In genomic region chr17:7438656-7439460, GRCh38 we compare ENCODE assay signal across 11 cellular contexts. TPM values are rescaled to one million over a fixed set of nuclear protein-coding genes. Genes with fewer than 3 reads are reported as not detected.
DNase-seq lines count a peak whose midpoint lies in the region; ATAC-seq and TF ChIP-seq lines count a peak whose summit lies in the region.
"Had no signal": no experiment of that assay in that cellular context is flagged by ENCODE, and none has a peak within 500 bp of the region (broad histone marks: within the 10 kb centered on the region; RNA-seq: fewer than 3 reads in every experiment).

No MANE protein-coding gene starts in this region.

- H3K27me3 ChIP-seq in GM06990 (replicated peaks; ENCODE audit: control insufficient read depth, insufficient read depth, low read length): no peaks in the 10 kb centered on the region
- no peaks in the 10 kb centered on the region for H3K27me3 ChIP-seq in esophagus (ENCODE audit: control insufficient read depth in 1 of 2, insufficient read depth in 2 of 2, low read length in 2 of 2)
- no peaks in the 10 kb centered on the region for H3K27me3 ChIP-seq in psoas muscle (ENCODE audit: insufficient read depth in 3 of 3, low read length in 2 of 3)

- ATAC-seq in psoas muscle: no peak

- WGBS in esophagus, 2 donors: 45 to 49% methylated on average over 11 of the region's 11 CpGs
- WGBS in psoas muscle, 3 donors: 49 to 66% (median 53%) methylated on average over 11 of the region's 11 CpGs

- H3K9me3 ChIP-seq in SK-N-MC (ENCODE audit: low read depth, low read length): no peaks in the 10 kb centered on the region
- H3K9me3 ChIP-seq in esophagus (ENCODE audit: control insufficient read depth in 2 of 2, insufficient read depth in 1 of 2, low read depth in 1 of 2, low read length in 1 of 2): no peaks in the 10 kb centered on the region
- H3K9me3 ChIP-seq in psoas muscle: no peaks in the 10 kb centered on the region

- peak overlapping the region; percentile 90 for H3K9ac ChIP-seq in SK-N-MC (ENCODE audit: insufficient read length)

- intact Hi-C loops in psoas muscle (cut with DNase I): loop anchor here (2.0 to 10.0 kb wide), 6 partner anchors 42 to 246 kb away; partner anchors contain the start of genes KCTD11 (in 2 of the 2), SENP3 (in 2 of the 2), SLC35G6 (in 1 of the 2) and TP53 (in 1 of the 2)

- no peak overlapping the region for H3K27ac ChIP-seq in SK-N-MC
- peak overlapping the region; percentile 62 to 65 for H3K27ac ChIP-seq in esophagus (ENCODE audit: low read depth in 2 of 2, low read length in 1 of 2)
- peak overlapping the region; percentile 100 for H3K27ac ChIP-seq in psoas muscle

- peak overlapping the region; percentile 68 for H3K4me3 ChIP-seq in GM06990 (replicated peaks; ENCODE audit: low read depth, low read length)
- H3K4me3 ChIP-seq in SK-N-MC: peak overlapping the region; percentile 93
- peak overlapping the region; percentile 55 to 60 for H3K4me3 ChIP-seq in esophagus (ENCODE audit: low read depth in 1 of 2, low read length in 2 of 2)
- H3K4me3 ChIP-seq in psoas muscle: peak overlapping the region; percentile 72

- TF ChIP-seq CTCF in GM06990 (IDR thresholded peaks at IDR 0.05; ENCODE audit: insufficient read depth, low read length, poor library complexity, severe bottlenecking) (no peak), psoas muscle (IDR thresholded peaks at IDR 0.05) (no peak)

- H3K4me1 ChIP-seq in esophagus (ENCODE audit: control insufficient read depth in 2 of 2, insufficient read depth in 2 of 2, low read length in 1 of 2) (peaks cover 0 to 23% of the 10 kb centered on the region in 2 donors), psoas muscle (peaks cover 48% of the 10 kb centered on the region)

- DNase-seq in GM06990 (ENCODE audit: extremely low read depth, insufficient read length) (no peak), SK-N-MC (ENCODE audit: low read depth, low spot score) (no peak), psoas muscle (no peak), DMS 273 treated with DMSO at 0.1 percent for 48 hours (lab: John Stamatoyannopoulos, UW) (no peak), inferior parietal cortex (ENCODE audit: extremely low spot score) (no peak), NOMO-1 treated with DMSO at 0.1 percent for 48 hours (lab: John Stamatoyannopoulos, UW; ENCODE audit: unreplicated experiment) (no peak), G401 (ENCODE audit: low spot score) (no peak)

- no peaks in the 10 kb centered on the region; the same call in 1 of the 2 replicates for H3K36me3 ChIP-seq in GM06990 (ENCODE audit: control insufficient read depth, insufficient read depth, low read length)
- H3K36me3 ChIP-seq in SK-N-MC (ENCODE audit: insufficient read depth, low read length): no peaks in the 10 kb centered on the region
- no peaks in the 10 kb centered on the region for H3K36me3 ChIP-seq in esophagus (ENCODE audit: control insufficient read depth in 2 of 2, insufficient read depth in 2 of 2, low read length in 1 of 2)
- no peaks in the 10 kb centered on the region for H3K36me3 ChIP-seq in psoas muscle (ENCODE audit: insufficient read depth in 1 of 2, low read depth in 1 of 2)

- in situ Hi-C loops in G401 (cut with HindIII; ENCODE audit: low sequenced_read_pairs): no loop called here

RNA-seq across cellular contexts. Expression of gene FGF11, which starts 0.5 kb away (rescaled TPM):
- 10 to 100 TPM in 1 of 2 donors, 1 to 10 TPM in 1; 5.6 to 16.5 TPM for polyA plus RNA-seq in esophagus
- total RNA-seq in psoas muscle: 10 to 100 TPM in 3 of 4 donors, 1 to 10 TPM in 1; 2.7 to 21.1 (median 10.1) TPM
- polyA plus RNA-seq in psoas muscle: 1 to 10 TPM; 2.0 to 4.4 (median 3.7) TPM
- 20.4 and 24.2 TPM in 2 replicates for total RNA-seq in G401 (2014; rRNA removed; shearing (Covaris generic))

RNA-seq across cellular contexts. Expression of gene TMEM102, which starts 3.6 kb away (rescaled TPM):
- 1 to 10 TPM; 6.8 to 9.8 TPM for polyA plus RNA-seq in esophagus
- under 1 TPM; 0.41 to 0.95 (median 0.68) TPM for total RNA-seq in psoas muscle
- 1 to 10 TPM in 2 of 3 donors, under 1 TPM in 1; 0.84 to 3.2 (median 1.7) TPM for polyA plus RNA-seq in psoas muscle
- 4.6 and 4.9 TPM in 2 replicates for total RNA-seq in G401 (2014; rRNA removed; shearing (Covaris generic))

RNA-seq across cellular contexts. Expression of gene CHRNB1, which starts 6.0 kb away (rescaled TPM):
- polyA plus RNA-seq in esophagus (1 to 10 TPM; 7.0 to 7.4 TPM), psoas muscle (100 to 1,000 TPM in 1 of 3 donors, 10 to 100 TPM in 2; 73.0 to 118 (median 91.7) TPM)
- total RNA-seq in psoas muscle: 100 to 1,000 TPM; 107 to 190 (median 147) TPM
- 7.6 and 24.0 TPM in 2 replicates for total RNA-seq in G401 (2014; rRNA removed; shearing (Covaris generic))

RNA-seq across cellular contexts. Expression of gene SPEM3, which starts 10.2 kb away (rescaled TPM):
- not detected for polyA plus RNA-seq in esophagus
- total RNA-seq in psoas muscle: not detected
- under 1 TPM in 1 of 3 donors, not detected in 2; 0.01 TPM for polyA plus RNA-seq in psoas muscle
- total RNA-seq in G401 (2014; rRNA removed; shearing (Covaris generic)): not detected in 2 replicates
- total RNA-seq: LHCN-M2, lung microvascular endothelial cell, SK-MEL-5 had no signal

RNA-seq across cellular contexts. Expression of gene SPEM2, which starts 13.4 kb away (rescaled TPM):
- not detected for polyA plus RNA-seq in esophagus
- not detected for total RNA-seq in psoas muscle
- polyA plus RNA-seq in psoas muscle: under 1 TPM in 1 of 3 donors, not detected in 2; 0.03 TPM
- not detected in 2 replicates for total RNA-seq in G401 (2014; rRNA removed; shearing (Covaris generic))
- total RNA-seq: LHCN-M2, lung microvascular endothelial cell, SK-MEL-5 had no signal
